Comparison of ENCODE assay signal across 28 cellular contexts in genomic region chr5:98170994-98171393, GRCh38.
"Had no signal": no experiment of that assay in that cellular context is flagged by ENCODE, and none has a peak within 500 bp of the region (broad histone marks: within the 10 kb centered on the region; RNA-seq: fewer than 3 reads in every experiment).

No MANE protein-coding gene starts in this region.

- H3K9me3 Mint-ChIP-seq: mesothelial cell of epicardium; naive B cell; nephron progenitor cell; stimulated activated memory B cell treated with anti-CD40 and anti-IgM and Interleukin-4, amounts not matched to agents 10 μg/mL and 1 μg/mL and 100 μg/mL, for 72 hours; stimulated activated naive CD8-positive, alpha-beta T cell treated with anti-CD3 and anti-CD28 coated beads, Interleukin-15, amount 100 ng/mL, for 72 hours; type B pancreatic cell had no signal

- H3K27ac Mint-ChIP-seq: mesothelial cell of epicardium; naive B cell; natural killer cell; nephron progenitor cell; progenitor cell of endocrine pancreas; stimulated activated memory B cell treated with anti-CD40 and anti-IgM and Interleukin-4, amounts not matched to agents 10 μg/mL and 1 μg/mL and 100 μg/mL, for 72 hours; stimulated activated naive CD8-positive, alpha-beta T cell treated with anti-CD3 and anti-CD28 coated beads, Interleukin-15, amount 100 ng/mL, for 72 hours; type B pancreatic cell had no signal

- H3K27me3 Mint-ChIP-seq: naive B cell; progenitor cell of endocrine pancreas; stimulated activated memory B cell treated with anti-CD40 and anti-IgM and Interleukin-4, amounts not matched to agents 10 μg/mL and 1 μg/mL and 100 μg/mL, for 72 hours; stimulated activated naive CD8-positive, alpha-beta T cell treated with anti-CD3 and anti-CD28 coated beads, Interleukin-15, amount 100 ng/mL, for 72 hours had no signal

- H3K36me3 Mint-ChIP-seq: mesothelial cell of epicardium; naive B cell; natural killer cell; stimulated activated memory B cell treated with anti-CD40 and anti-IgM and Interleukin-4, amounts not matched to agents 10 μg/mL and 1 μg/mL and 100 μg/mL, for 72 hours; type B pancreatic cell had no signal

- H3K27me3 ChIP-seq: right atrium auricular region, right lobe of liver, tibial nerve, uterus had no signal

- H3K4me1 Mint-ChIP-seq: mesothelial cell of epicardium; naive B cell; natural killer cell; nephron progenitor cell; stimulated activated memory B cell treated with anti-CD40 and anti-IgM and Interleukin-4, amounts not matched to agents 10 μg/mL and 1 μg/mL and 100 μg/mL, for 72 hours; stimulated activated naive CD8-positive, alpha-beta T cell treated with anti-CD3 and anti-CD28 coated beads, Interleukin-15, amount 100 ng/mL, for 72 hours had no signal

- DNase-seq: hypothalamus; kidney glomerular epithelial cell; left cardiac atrium; left ventricle myocardium superior; lower lobe of right lung; mammary epithelial cell; mesenchymal stem cell; naive B cell; natural killer cell; nephron progenitor cell; ovary; right lobe of liver; stimulated activated CD4-positive, alpha-beta T cell treated with anti-CD3 and anti-CD28 coated beads, Interleukin-1b, Interleukin-23, amount 100 ng/mL, for 48 hours; stimulated activated CD4-positive, alpha-beta T cell treated with anti-CD3 and anti-CD28 coated beads, Interleukin-2, amount 100 ng/mL, for 48 hours; stimulated activated CD4-positive, alpha-beta T cell treated with anti-CD3 and anti-CD28 coated beads, Interleukin-4, amount 100 ng/mL, for 4 hours; stimulated activated CD8-positive, alpha-beta memory T cell treated with anti-CD3 and anti-CD28 coated beads, Interleukin-4, amount 100 ng/mL, for 48 hours; stimulated activated naive CD4-positive, alpha-beta T cell treated with Interleukin-2 at 50 U/mL for 16 hours; stimulated activated naive CD8-positive, alpha-beta T cell treated with anti-CD3 and anti-CD28 coated beads, Interleukin-15, amount 100 ng/mL, for 72 hours; substantia nigra; uterus had no signal

- ATAC-seq: left cardiac atrium; left lobe of liver; left ventricle myocardium superior; lower lobe of right lung; natural killer cell; right lobe of liver; stimulated activated memory B cell treated with anti-CD40 and anti-IgM and Interleukin-4, amounts not matched to agents 10 μg/mL and 1 μg/mL and 100 μg/mL, for 72 hours; stimulated activated naive CD8-positive, alpha-beta T cell treated with anti-CD3 and anti-CD28 coated beads, Interleukin-15, amount 100 ng/mL, for 72 hours had no signal

- H3K4me3 ChIP-seq: lower lobe of right lung, ovary, right atrium auricular region, right lobe of liver, smooth muscle cell, tibial nerve, uterus had no signal

- H3K27ac ChIP-seq: lower lobe of right lung, ovary, right atrium auricular region, right lobe of liver, tibial nerve, uterus had no signal

- H3K4me3 Mint-ChIP-seq: mesothelial cell of epicardium; naive B cell; natural killer cell; nephron progenitor cell; stimulated activated memory B cell treated with anti-CD40 and anti-IgM and Interleukin-4, amounts not matched to agents 10 μg/mL and 1 μg/mL and 100 μg/mL, for 72 hours; stimulated activated naive CD8-positive, alpha-beta T cell treated with anti-CD3 and anti-CD28 coated beads, Interleukin-15, amount 100 ng/mL, for 72 hours; type B pancreatic cell had no signal

- H3K4me2 ChIP-seq: smooth muscle cell had no signal

- H3K36me3 ChIP-seq: lower lobe of right lung, ovary, right atrium auricular region, right lobe of liver, tibial nerve, uterus had no signal

- H3K4me1 ChIP-seq: lower lobe of right lung, right atrium auricular region, right lobe of liver, tibial nerve, uterus had no signal
